ENCODE assay signal across 6 cellular contexts in the genomic region with DNA sequence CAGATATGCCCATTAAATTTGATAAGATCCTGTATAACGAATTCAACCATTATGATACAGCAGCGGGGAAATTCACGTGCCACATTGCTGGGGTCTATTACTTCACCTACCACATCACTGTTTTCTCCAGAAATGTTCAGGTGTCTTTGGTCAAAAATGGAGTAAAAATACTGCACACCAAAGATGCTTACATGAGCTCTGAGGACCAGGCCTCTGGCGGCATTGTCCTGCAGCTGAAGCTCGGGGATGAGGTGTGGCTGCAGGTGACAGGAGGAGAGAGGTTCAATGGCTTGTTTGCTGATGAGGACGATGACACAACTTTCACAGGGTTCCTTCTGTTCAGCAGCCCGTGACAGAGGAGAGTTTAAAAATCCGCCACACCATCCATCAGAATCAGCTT. TPM values are rescaled to one million over a fixed set of nuclear protein-coding genes. Genes with fewer than 3 reads are reported as not detected.
"Had no signal": no experiment of that assay in that cellular context is flagged by ENCODE, and none has a peak within 500 bp of the region (broad histone marks: within the 10 kb centered on the region; RNA-seq: fewer than 3 reads in every experiment).

No MANE protein-coding gene starts in this region.

RNA-seq across cellular contexts. Expression of a gene that starts 12.0 kb away (rescaled TPM):
- total RNA-seq: GM23248, GM23338, H1, H4, H9, HFFc6 had no signal
- polyA plus RNA-seq: GM23338, H1 had no signal
